Comparison of ENCODE assay signal across 11 cellular contexts in genomic region chr15:70702584-70702983, GRCh38.
DNase-seq lines count a peak whose midpoint lies in the region; ATAC-seq and TF ChIP-seq lines count a peak whose summit lies in the region.
"Had no signal": no experiment of that assay in that cellular context is flagged by ENCODE, and none has a peak within 500 bp of the region (broad histone marks: within the 10 kb centered on the region; RNA-seq: fewer than 3 reads in every experiment).

No MANE protein-coding gene starts in this region.

- peaks cover 17 to 57% of the 10 kb centered on the region in 2 experiments for H3K79me1 ChIP-seq in IMR-90 (ENCODE audit: low read depth in 1 of 2, low read length in 2 of 2)

- H3K4me1 ChIP-seq in IMR-90 (ENCODE audit: control insufficient read depth, insufficient read depth, low read length) = peaks cover 20% of the 10 kb centered on the region
- H3K4me1 ChIP-seq in lower lobe of right lung = peaks cover 14% of the 10 kb centered on the region
- peaks cover 0 to 86% (median 38%) of the 10 kb centered on the region in 4 donors for H3K4me1 ChIP-seq in tibial artery

- CTCF ChIA-PET in IMR-90 (lab: Yijun Ruan, JAX) = interaction anchor here (0.6 to 1.4 kb wide), 4 partner anchors 11 to 784 kb away, joined by 3 to 5 read pairs (median 4); no protein-coding TSS in a partner anchor

- ATAC-seq in IMR-90 (ENCODE audit: low read depth) (0 out of 2 replicates have a peak, but pooled peaks have one; percentile 7), lower lobe of right lung (no peak), HG03571 (IDR thresholded peaks at IDR 0.05; ENCODE audit: unreplicated experiment) (no peak)
- ATAC-seq: effector memory CD8-positive, alpha-beta T cell had no signal

- no peaks in the 10 kb centered on the region for H3K27me3 ChIP-seq in IMR-90 (ENCODE audit: control insufficient read depth, insufficient read depth, low read length)
- no peaks in the 10 kb centered on the region for H3K27me3 ChIP-seq in lower lobe of right lung (ENCODE audit: low read depth)
- H3K27me3 ChIP-seq in tibial artery = no peaks in the 10 kb centered on the region

- no peak overlapping the region for H3K18ac ChIP-seq in IMR-90 (ENCODE audit: low read depth, low read length)

- H4K5ac ChIP-seq in IMR-90 (ENCODE audit: low read depth, low read length) = no peak overlapping the region

- no peak for TF ChIP-seq CTCF in IMR-90 (conservative IDR thresholded peaks at IDR 0.05; ENCODE audit: low read depth, low read length)
- TF ChIP-seq CTCF in chondrocyte (IDR thresholded peaks at IDR 0.05) = no peak
- no peak for TF ChIP-seq CTCF in lower lobe of right lung (IDR thresholded peaks at IDR 0.05)
- TF ChIP-seq CTCF in tibial artery (IDR thresholded peaks at IDR 0.05) = no peak

- H3K36me3 Mint-ChIP-seq in chondrocyte (ENCODE audit: low read depth) = peaks cover 7% of the 10 kb centered on the region

- no peak overlapping the region for H4K91ac ChIP-seq in IMR-90 (ENCODE audit: insufficient read depth, low read depth, low read length)

- no peak overlapping the region for H2AK5ac ChIP-seq in IMR-90 (ENCODE audit: low read depth, low read length)

- no peak overlapping the region for H3K27ac ChIP-seq in IMR-90 (ENCODE audit: insufficient read depth, low read length)
- H3K27ac ChIP-seq in lower lobe of right lung = peak overlapping the region; percentile 1
- H3K27ac ChIP-seq in tibial artery = peak overlapping the region; percentile 72 to 74

- POLR2A ChIA-PET in IMR-90 (lab: Charles Lee; ENCODE audit: unreplicated experiment) = no interaction called here

- H3K27me3 Mint-ChIP-seq in chondrocyte (ENCODE audit: low read depth) = no peaks in the 10 kb centered on the region

- peaks cover 2% of the 10 kb centered on the region for H3K9me3 Mint-ChIP-seq in chondrocyte (ENCODE audit: low read depth)
- H3K9me3 Mint-ChIP-seq: effector memory CD8-positive, alpha-beta T cell had no signal

- peaks cover 44% of the 10 kb centered on the region for H4K20me1 ChIP-seq in IMR-90 (ENCODE audit: insufficient read depth, low read length)

- TF ChIP-seq RAD21 in IMR-90 (IDR thresholded peaks at IDR 0.05; ENCODE audit: low read length) = no peak

- no peak overlapping the region for H3K14ac ChIP-seq in IMR-90 (replicated peaks; ENCODE audit: low read depth, low read length)

- H2BK15ac ChIP-seq in IMR-90 (ENCODE audit: low read depth, low read length) = no peak overlapping the region

- peaks cover 82% of the 10 kb centered on the region for H3K4me1 Mint-ChIP-seq in chondrocyte (ENCODE audit: low read depth)

- peak overlapping the region; percentile 6 for H2BK5ac ChIP-seq in IMR-90 (ENCODE audit: low read depth, low read length, poor library complexity, severe bottlenecking)

- dilution Hi-C loops in IMR-90 (cut with HindIII; ENCODE audit: low sequenced_read_pairs, unreplicated experiment) = no loop called here

- H3K4me3 Mint-ChIP-seq in chondrocyte (ENCODE audit: unreplicated experiment) = peak overlapping the region; percentile 65
- H3K4me3 Mint-ChIP-seq: effector memory CD8-positive, alpha-beta T cell had no signal

- no peak for TF ChIP-seq POLR2A in IMR-90 (IDR thresholded peaks at IDR 0.05; ENCODE audit: low read depth, low read length)

- no peak overlapping the region for H3K56ac ChIP-seq in IMR-90 (ENCODE audit: extremely low read depth, insufficient read depth, low read length)

- no peak overlapping the region for H2AFZ ChIP-seq in IMR-90 (replicated peaks; ENCODE audit: low read length, poor library complexity)

- no peak overlapping the region for H2BK20ac ChIP-seq in IMR-90 (ENCODE audit: low read depth, low read length)

- no peak overlapping the region for H3K4ac ChIP-seq in IMR-90 (ENCODE audit: low read depth, low read length)

- intact Hi-C loops in IMR-90 (cut with micrococcal nuclease) (no loop called here), lower lobe of right lung (cut with DNase I) (no loop called here), tibial artery (cut with DNase I; ENCODE audit: low total_unique reads) (no loop called here)

- H3K4me2 ChIP-seq in IMR-90 (ENCODE audit: low read depth, low read length) = peak overlapping the region; percentile 62

- no peak overlapping the region for H3K23ac ChIP-seq in IMR-90 (ENCODE audit: low read depth, low read length)

- H3K27ac Mint-ChIP-seq in chondrocyte (ENCODE audit: unreplicated experiment) = peak overlapping the region; percentile 96
- H3K27ac Mint-ChIP-seq: effector memory CD8-positive, alpha-beta T cell had no signal

- H3K9me3 ChIP-seq in IMR-90 (ENCODE audit: control insufficient read depth, insufficient read depth, low read length) (no peaks in the 10 kb centered on the region), lower lobe of right lung (no peaks in the 10 kb centered on the region), tibial artery (no peaks in the 10 kb centered on the region)
- H3K9me3 ChIP-seq: mucosa of descending colon had no signal

- H3K36me3 ChIP-seq in IMR-90 (ENCODE audit: control insufficient read depth, insufficient read depth, low read length) (no peaks in the 10 kb centered on the region), lower lobe of right lung (no peaks in the 10 kb centered on the region), tibial artery (no peaks in the 10 kb centered on the region)

- 52% methylated on average over 2 of the region's 2 CpGs; no CpG with 5 or more reads in 1 of the 2 experiments for WGBS in IMR-90 (ENCODE audit: extremely low coverage in 2 of 2, insufficient read length in 1 of 2), 2 experiments

- H3K9ac ChIP-seq in IMR-90 (ENCODE audit: low read depth, low read length) = no peak overlapping the region

- in situ Hi-C loops in IMR-90 (cut with MboI; ENCODE audit: low sequenced_read_pairs) = no loop called here

- no peak overlapping the region for H2BK120ac ChIP-seq in IMR-90 (ENCODE audit: low read depth, low read length)

- H4K8ac ChIP-seq in IMR-90 (ENCODE audit: low read depth in 2 of 2, low read length in 2 of 2) = no peak overlapping the region

- H2AK9ac ChIP-seq in IMR-90 (replicated peaks; ENCODE audit: low read depth, low read length, poor library complexity) = no peak overlapping the region

- peaks cover 6% of the 10 kb centered on the region; the same call in 1 of the 2 replicates for H3K9me1 ChIP-seq in IMR-90 (ENCODE audit: insufficient read depth, low read length)

- DNase-seq in IMR-90 (no peak), chondrocyte (ENCODE audit: low spot score) (no peak), lower lobe of right lung (no peak), tibial artery (no peak), NCI-H1694 treated with DMSO at 0.1 percent for 48 hours (lab: John Stamatoyannopoulos, UW) (no peak)
- no peak for DNase-seq in stimulated activated naive CD4-positive, alpha-beta T cell (lab: John Stamatoyannopoulos, UW)
- DNase-seq: effector memory CD8-positive, alpha-beta T cell; H7; NCI-H2029 had no signal

- no TSS peak for BruUV-seq in IMR-90 (replicated peaks; lab: Mats Ljungman, UMichigan)

- no peak overlapping the region for H3K4me3 ChIP-seq in IMR-90 (ENCODE audit: insufficient read depth, low read depth, low read length)
- H3K4me3 ChIP-seq in lower lobe of right lung = peak overlapping the region; percentile 31
- H3K4me3 ChIP-seq in tibial artery = peak overlapping the region; percentile 37 to 39
- H3K4me3 ChIP-seq: mucosa of descending colon had no signal

TF ChIP-seq in IMR-90, 13 proteins besides CTCF, POLR2A, EP300 and RAD21:
- TF ChIP-seq MAFK (IDR thresholded peaks at IDR 0.05; ENCODE audit: low read depth, low read length) (no peak), NFE2L2 (IDR thresholded peaks at IDR 0.05; ENCODE audit: low read depth, low read length) (no peak), USF2 (IDR thresholded peaks at IDR 0.05; ENCODE audit: low read depth, low read length) (no peak), RCOR1 (IDR thresholded peaks at IDR 0.05; ENCODE audit: insufficient replicate concordance, low read length) (no peak), CHD1 (IDR thresholded peaks at IDR 0.05; ENCODE audit: low read depth, low read length) (no peak), MAZ (IDR thresholded peaks at IDR 0.05; ENCODE audit: borderline replicate concordance, low read depth, low read length) (no peak), MXI1 (IDR thresholded peaks at IDR 0.05; ENCODE audit: borderline replicate concordance, low read depth, low read length) (no peak), FOS (IDR thresholded peaks at IDR 0.05; ENCODE audit: low read depth, low read length) (no peak), ELK1 (IDR thresholded peaks at IDR 0.05; ENCODE audit: borderline replicate concordance, low read depth, low read length) (no peak), SMC3 (IDR thresholded peaks at IDR 0.05; ENCODE audit: low read depth, low read length) (no peak)
